ENCODE assay signal across 8 cellular contexts in genomic region chr1:226187380-226187779, GRCh38. TPM values are rescaled to one million over a fixed set of nuclear protein-coding genes. Genes with fewer than 3 reads are reported as not detected.
DNase-seq lines count a peak whose midpoint lies in the region; ATAC-seq and TF ChIP-seq lines count a peak whose summit lies in the region.

No MANE protein-coding gene starts in this region.

- peak overlapping the region; percentile 98 for H4K8ac ChIP-seq in IMR-90 (ENCODE audit: low read depth in 2 of 2, low read length in 2 of 2)

- in situ Hi-C loops in IMR-90 (cut with MboI; ENCODE audit: low sequenced_read_pairs): no loop called here

- H2AFZ ChIP-seq in IMR-90 (replicated peaks; ENCODE audit: low read length, poor library complexity): no peak overlapping the region

- WGBS in IMR-90 (ENCODE audit: extremely low coverage in 2 of 2, insufficient read length in 1 of 2), 2 experiments: 100% methylated on average over 2 of the region's 7 CpGs; no CpG with 5 or more reads in 1 of the 2 experiments

- peaks cover 4% of the 10 kb centered on the region; the same call in 1 of the 2 replicates for H3K4me1 ChIP-seq in IMR-90 (ENCODE audit: control insufficient read depth, insufficient read depth, low read length)

- H3K14ac ChIP-seq in IMR-90 (replicated peaks; ENCODE audit: low read depth, low read length): no peak overlapping the region

- no peak overlapping the region for H2AK5ac ChIP-seq in IMR-90 (ENCODE audit: low read depth, low read length)

- H3K9ac ChIP-seq in IMR-90 (ENCODE audit: low read depth, low read length): 0 out of 2 replicates have a peak overlapping the region, but pooled peaks have one; percentile 89

- no peak overlapping the region for H3K27ac ChIP-seq in IMR-90 (ENCODE audit: insufficient read depth, low read length)

- no peak overlapping the region for H3K18ac ChIP-seq in IMR-90 (ENCODE audit: low read depth, low read length)

- ATAC-seq in IMR-90 (ENCODE audit: low read depth): no peak
- no peak for ATAC-seq in naive thymus-derived CD8-positive, alpha-beta T cell
- ATAC-seq in GM21717 (IDR thresholded peaks at IDR 0.05; ENCODE audit: unreplicated experiment): no peak

- intact Hi-C loops in IMR-90 (cut with micrococcal nuclease): no loop called here

- H3K27me3 Mint-ChIP-seq in chondrocyte (ENCODE audit: low read depth): no peaks in the 10 kb centered on the region
- no peaks in the 10 kb centered on the region for H3K27me3 Mint-ChIP-seq in naive thymus-derived CD8-positive, alpha-beta T cell

- H2AK9ac ChIP-seq in IMR-90 (replicated peaks; ENCODE audit: low read depth, low read length, poor library complexity): no peak overlapping the region

- POLR2A ChIA-PET in IMR-90 (lab: Charles Lee; ENCODE audit: unreplicated experiment): no interaction called here
- POLR2A ChIA-PET in naive thymus-derived CD8-positive, alpha-beta T cell (lab: Charles Lee): interaction anchor here (0.7 to 1.8 kb wide), 3 partner anchors 22 to 409 kb away, joined by 3 to 4 read pairs (median 4); partner anchors contain the start of genes H3-3A and SRP9

- H4K5ac ChIP-seq in IMR-90 (ENCODE audit: low read depth, low read length): 0 out of 2 replicates have a peak overlapping the region, but pooled peaks have one; percentile 59

- no peak overlapping the region for H2BK5ac ChIP-seq in IMR-90 (ENCODE audit: low read depth, low read length, poor library complexity, severe bottlenecking)

- no peak overlapping the region for H3K23ac ChIP-seq in IMR-90 (ENCODE audit: low read depth, low read length)

- H3K4ac ChIP-seq in IMR-90 (ENCODE audit: low read depth, low read length): no peak overlapping the region; the same call in 1 of the 2 replicates

- no peak for TF ChIP-seq RAD21 in IMR-90 (IDR thresholded peaks at IDR 0.05; ENCODE audit: low read length)

- H4K91ac ChIP-seq in IMR-90 (ENCODE audit: insufficient read depth, low read depth, low read length): no peak overlapping the region

- no peak for TF ChIP-seq POLR2A in IMR-90 (IDR thresholded peaks at IDR 0.05; ENCODE audit: low read depth, low read length)

- TF ChIP-seq CTCF in AG10803 (conservative IDR thresholded peaks at IDR 0.05; ENCODE audit: low read length): no peak
- no peak for TF ChIP-seq CTCF in IMR-90 (conservative IDR thresholded peaks at IDR 0.05; ENCODE audit: low read depth, low read length)
- no peak for TF ChIP-seq CTCF in chondrocyte (IDR thresholded peaks at IDR 0.05)

- peaks cover 6% of the 10 kb centered on the region; the same call in 1 of the 2 replicates for H3K36me3 ChIP-seq in IMR-90 (ENCODE audit: control insufficient read depth, insufficient read depth, low read length)

- peaks cover 2 to 19% of the 10 kb centered on the region in 2 experiments; a peak in 2 of 4 replicates for H3K79me1 ChIP-seq in IMR-90 (ENCODE audit: low read depth in 1 of 2, low read length in 2 of 2)

- DNase-seq in AG10803 (ENCODE audit: low read depth) (no peak), IMR-90 (no peak), chondrocyte (ENCODE audit: low spot score) (no peak), NCI-H1092 (lab: John Stamatoyannopoulos, UW) (no peak), iPS-NIHi11 (ENCODE audit: low spot score) (no peak)
- no peak for DNase-seq in naive thymus-derived CD8-positive, alpha-beta T cell
- DNase-seq in activated effector memory CD4-positive, alpha-beta T cell treated with anti-CD3 and anti-CD28 coated beads, Interleukin-2, amount 50 U/mL, for 16 hours: no peak

- H4K20me1 ChIP-seq in IMR-90 (ENCODE audit: insufficient read depth, low read length): peaks cover 32% of the 10 kb centered on the region

- H3K9me1 ChIP-seq in IMR-90 (ENCODE audit: insufficient read depth, low read length): peaks cover 3% of the 10 kb centered on the region; the same call in 1 of the 2 replicates

- H3K4me1 Mint-ChIP-seq in chondrocyte (ENCODE audit: low read depth): peaks cover 32% of the 10 kb centered on the region
- peaks cover 9 to 38% (median 32%) of the 10 kb centered on the region in 4 donors for H3K4me1 Mint-ChIP-seq in naive thymus-derived CD8-positive, alpha-beta T cell

- no peaks in the 10 kb centered on the region for H3K9me3 Mint-ChIP-seq in chondrocyte (ENCODE audit: low read depth)
- H3K9me3 Mint-ChIP-seq in naive thymus-derived CD8-positive, alpha-beta T cell: no peaks in the 10 kb centered on the region

- H3K4me2 ChIP-seq in IMR-90 (ENCODE audit: low read depth, low read length): peak overlapping the region; percentile 94; the same call in 1 of the 2 replicates

- H3K56ac ChIP-seq in IMR-90 (ENCODE audit: extremely low read depth, insufficient read depth, low read length): no peak overlapping the region

- H3K4me3 Mint-ChIP-seq in chondrocyte (ENCODE audit: unreplicated experiment): peak overlapping the region; percentile 80
- H3K4me3 Mint-ChIP-seq in naive thymus-derived CD8-positive, alpha-beta T cell: peak overlapping the region in 9 of 10 donors; percentile 84 to 97 (median 92)

- H3K27ac Mint-ChIP-seq in chondrocyte (ENCODE audit: unreplicated experiment): peak overlapping the region; percentile 98
- H3K27ac Mint-ChIP-seq in naive thymus-derived CD8-positive, alpha-beta T cell: peak overlapping the region; percentile 87 to 98 (median 96)

- H2BK20ac ChIP-seq in IMR-90 (ENCODE audit: low read depth, low read length): no peak overlapping the region

- H3K9me3 ChIP-seq in IMR-90 (ENCODE audit: control insufficient read depth, insufficient read depth, low read length): no peaks in the 10 kb centered on the region

- dilution Hi-C loops in IMR-90 (cut with HindIII; ENCODE audit: low sequenced_read_pairs, unreplicated experiment): no loop called here

- no TSS peak for BruUV-seq in IMR-90 (replicated peaks; lab: Mats Ljungman, UMichigan)

- peak overlapping the region; percentile 97 for H3K4me3 ChIP-seq in AG10803 (ENCODE audit: low read length)
- no peak overlapping the region for H3K4me3 ChIP-seq in IMR-90 (ENCODE audit: insufficient read depth, low read depth, low read length)

- H2BK15ac ChIP-seq in IMR-90 (ENCODE audit: low read depth, low read length): 0 out of 3 replicates have a peak overlapping the region, but pooled peaks have one; percentile 73

- CTCF ChIA-PET in IMR-90 (lab: Yijun Ruan, JAX): no interaction called here

- H3K36me3 Mint-ChIP-seq in chondrocyte (ENCODE audit: low read depth): peaks cover 6% of the 10 kb centered on the region
- H3K36me3 Mint-ChIP-seq in naive thymus-derived CD8-positive, alpha-beta T cell: peaks cover 0 to 7% (median 0%) of the 10 kb centered on the region in 3 donors

- no peaks in the 10 kb centered on the region for H3K27me3 ChIP-seq in IMR-90 (ENCODE audit: control insufficient read depth, insufficient read depth, low read length)

- no peak overlapping the region for H2BK120ac ChIP-seq in IMR-90 (ENCODE audit: low read depth, low read length)

TF ChIP-seq in IMR-90, 13 proteins besides CTCF, POLR2A, EP300 and RAD21:
- no peak for TF ChIP-seq MXI1 (IDR thresholded peaks at IDR 0.05; ENCODE audit: borderline replicate concordance, low read depth, low read length)
- no peak for TF ChIP-seq MAFK (IDR thresholded peaks at IDR 0.05; ENCODE audit: low read depth, low read length)
- no peak for TF ChIP-seq NFE2L2 (IDR thresholded peaks at IDR 0.05; ENCODE audit: low read depth, low read length)
- no peak for TF ChIP-seq BHLHE40 (IDR thresholded peaks at IDR 0.05; ENCODE audit: low read depth, low read length)
- no peak for TF ChIP-seq RCOR1 (IDR thresholded peaks at IDR 0.05; ENCODE audit: insufficient replicate concordance, low read length)
- no peak for TF ChIP-seq SMC3 (IDR thresholded peaks at IDR 0.05; ENCODE audit: low read depth, low read length)
- no peak for TF ChIP-seq FOS (IDR thresholded peaks at IDR 0.05; ENCODE audit: low read depth, low read length)
- TF ChIP-seq MAZ (IDR thresholded peaks at IDR 0.05; ENCODE audit: borderline replicate concordance, low read depth, low read length): no peak
- TF ChIP-seq USF2 (IDR thresholded peaks at IDR 0.05; ENCODE audit: low read depth, low read length): no peak

RNA-seq across cellular contexts. Expression of gene ACBD3, which starts 0.8 kb away (rescaled TPM):
- total RNA-seq in IMR-90 (2012; rRNA removed) (59.7 and 95.3 TPM in 2 replicates), chondrocyte (67.0 to 71.6 TPM (median 67.0 TPM) in 3 replicates)
- polyA plus RNA-seq in IMR-90 (2012; rRNA removed): 27.3 and 30.3 TPM in 2 replicates
- polyA plus RNA-seq in IMR-90 (2012; cell fraction: cytosol; rRNA removed): 5.3 and 8.3 TPM in 2 replicates
- 4.7 and 17.6 TPM in 2 replicates for polyA plus RNA-seq in IMR-90 (2012; cell fraction: nucleus; rRNA removed; ENCODE audit: low replicate concordance)
- total RNA-seq in naive thymus-derived CD8-positive, alpha-beta T cell: 10 to 100 TPM; 30.6 to 33.2 TPM
- polyA plus RNA-seq in naive thymus-derived CD8-positive, alpha-beta T cell: 10 to 100 TPM; 11.2 to 16.1 (median 11.8) TPM

RNA-seq across cellular contexts. Expression of gene MIXL1, which starts 36.1 kb away (rescaled TPM):
- total RNA-seq in IMR-90 (2012; rRNA removed) (not detected in 2 replicates), chondrocyte (0.17 TPM in 1 of 3 replicates, not detected in the others)
- not detected in 2 replicates for polyA plus RNA-seq in IMR-90 (2012; rRNA removed)
- polyA plus RNA-seq in IMR-90 (2012; cell fraction: cytosol; rRNA removed): 0.05 TPM in 1 of 2 replicates, not detected in the other
- not detected in 2 replicates for polyA plus RNA-seq in IMR-90 (2012; cell fraction: nucleus; rRNA removed; ENCODE audit: low replicate concordance)
- total RNA-seq in naive thymus-derived CD8-positive, alpha-beta T cell: not detected
- polyA plus RNA-seq in naive thymus-derived CD8-positive, alpha-beta T cell: under 1 TPM in 1 of 3 donors, not detected in 2; 0.13 TPM
